ENCODE assay signal across 1 cellular context in the genomic region with DNA sequence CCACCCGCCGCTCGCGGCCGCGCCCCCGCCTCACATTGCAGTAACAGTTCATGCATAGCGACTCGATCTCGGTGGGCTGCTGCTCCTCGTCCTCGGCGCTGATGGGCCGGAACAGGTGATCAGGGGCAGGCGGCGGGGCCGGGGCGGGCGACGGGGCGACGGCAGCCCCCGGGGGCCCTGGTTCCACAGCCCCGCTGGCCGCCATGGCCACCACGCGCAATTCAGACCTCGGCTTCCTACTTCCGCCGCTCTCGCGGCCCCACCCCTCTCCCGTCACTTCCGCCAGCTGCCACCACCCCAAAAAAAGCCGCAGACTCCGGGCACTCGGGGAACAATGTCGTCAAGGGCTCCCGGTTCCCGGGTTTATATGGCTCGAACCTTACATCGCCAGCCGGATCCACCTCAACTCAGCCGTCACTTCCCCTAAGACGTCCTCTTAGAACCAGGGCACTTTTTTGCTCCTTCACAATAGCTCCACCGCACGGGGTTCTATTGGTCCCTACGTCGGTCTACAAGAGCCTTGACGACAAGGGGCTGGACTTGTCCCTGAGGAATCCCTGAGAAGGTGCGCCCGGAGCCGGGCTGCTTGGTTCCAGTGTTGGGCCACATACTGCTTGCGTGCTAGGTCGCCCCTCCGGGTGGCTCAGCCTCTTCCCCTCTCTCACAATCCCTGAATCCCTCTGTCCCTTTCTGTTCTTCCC.
TF ChIP-seq lines count a peak whose summit lies in the region.

A gene with protein sequence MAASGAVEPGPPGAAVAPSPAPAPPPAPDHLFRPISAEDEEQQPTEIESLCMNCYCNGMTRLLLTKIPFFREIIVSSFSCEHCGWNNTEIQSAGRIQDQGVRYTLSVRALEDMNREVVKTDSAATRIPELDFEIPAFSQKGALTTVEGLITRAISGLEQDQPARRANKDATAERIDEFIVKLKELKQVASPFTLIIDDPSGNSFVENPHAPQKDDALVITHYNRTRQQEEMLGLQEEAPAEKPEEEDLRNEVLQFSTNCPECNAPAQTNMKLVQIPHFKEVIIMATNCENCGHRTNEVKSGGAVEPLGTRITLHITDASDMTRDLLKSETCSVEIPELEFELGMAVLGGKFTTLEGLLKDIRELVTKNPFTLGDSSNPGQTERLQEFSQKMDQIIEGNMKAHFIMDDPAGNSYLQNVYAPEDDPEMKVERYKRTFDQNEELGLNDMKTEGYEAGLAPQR (minus strand): TSS at position 238 of the 701 bp plus-strand sequence. CDS start 33 bp downstream, at position 205.

TF ChIP-seq in HepG2, 621 proteins besides CTCF, POLR2A, EP300 and RAD21 (continued from another document and continues in another):
- TF ChIP-seq, protein P1, sequence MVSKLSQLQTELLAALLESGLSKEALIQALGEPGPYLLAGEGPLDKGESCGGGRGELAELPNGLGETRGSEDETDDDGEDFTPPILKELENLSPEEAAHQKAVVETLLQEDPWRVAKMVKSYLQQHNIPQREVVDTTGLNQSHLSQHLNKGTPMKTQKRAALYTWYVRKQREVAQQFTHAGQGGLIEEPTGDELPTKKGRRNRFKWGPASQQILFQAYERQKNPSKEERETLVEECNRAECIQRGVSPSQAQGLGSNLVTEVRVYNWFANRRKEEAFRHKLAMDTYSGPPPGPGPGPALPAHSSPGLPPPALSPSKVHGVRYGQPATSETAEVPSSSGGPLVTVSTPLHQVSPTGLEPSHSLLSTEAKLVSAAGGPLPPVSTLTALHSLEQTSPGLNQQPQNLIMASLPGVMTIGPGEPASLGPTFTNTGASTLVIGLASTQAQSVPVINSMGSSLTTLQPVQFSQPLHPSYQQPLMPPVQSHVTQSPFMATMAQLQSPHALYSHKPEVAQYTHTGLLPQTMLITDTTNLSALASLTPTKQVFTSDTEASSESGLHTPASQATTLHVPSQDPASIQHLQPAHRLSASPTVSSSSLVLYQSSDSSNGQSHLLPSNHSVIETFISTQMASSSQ (IDR thresholded peaks at IDR 0.05; ENCODE audit: low read depth): no peak
- TF ChIP-seq, protein P1 (CRISPR knock-in tag; IDR thresholded peaks at IDR 0.05; ENCODE audit: borderline replicate concordance): no peak
- TF ChIP-seq CREM (IDR thresholded peaks at IDR 0.05): peak; percentile 85
- no peak for TF ChIP-seq CREM (CRISPR knock-in tag; IDR thresholded peaks at IDR 0.05)
- peak; percentile 62; the same call in 1 of the 2 replicates for TF ChIP-seq ZNF607 (CRISPR knock-in tag; IDR thresholded peaks at IDR 0.05; ENCODE audit: borderline replicate concordance)
- 0 out of 2 replicates have a peak, but pooled peaks have one; percentile 30 for TF ChIP-seq ZNF850 (CRISPR knock-in tag; conservative IDR thresholded peaks at IDR 0.05)
- no peak for TF ChIP-seq ZNF883 (CRISPR knock-in tag; IDR thresholded peaks at IDR 0.05; ENCODE audit: not compliant biosample characterization)
- TF ChIP-seq HDAC2 (CRISPR knock-in tag; IDR thresholded peaks at IDR 0.05): peak; percentile 48; the same call in 1 of the 2 replicates
- TF ChIP-seq, protein P2, sequence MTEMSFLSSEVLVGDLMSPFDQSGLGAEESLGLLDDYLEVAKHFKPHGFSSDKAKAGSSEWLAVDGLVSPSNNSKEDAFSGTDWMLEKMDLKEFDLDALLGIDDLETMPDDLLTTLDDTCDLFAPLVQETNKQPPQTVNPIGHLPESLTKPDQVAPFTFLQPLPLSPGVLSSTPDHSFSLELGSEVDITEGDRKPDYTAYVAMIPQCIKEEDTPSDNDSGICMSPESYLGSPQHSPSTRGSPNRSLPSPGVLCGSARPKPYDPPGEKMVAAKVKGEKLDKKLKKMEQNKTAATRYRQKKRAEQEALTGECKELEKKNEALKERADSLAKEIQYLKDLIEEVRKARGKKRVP (CRISPR knock-in tag; IDR thresholded peaks at IDR 0.05): no peak
- TF ChIP-seq TBX3 (IDR thresholded peaks at IDR 0.05; ENCODE audit: borderline replicate concordance): no peak
- TF ChIP-seq ZNF234 (CRISPR knock-in tag; conservative IDR thresholded peaks at IDR 0.05): 0 out of 2 replicates have a peak, but pooled peaks have one; percentile 47
- no peak for TF ChIP-seq ZNF660 (CRISPR knock-in tag; IDR thresholded peaks at IDR 0.05; ENCODE audit: borderline replicate concordance, low read depth)
- TF ChIP-seq, protein P3, sequence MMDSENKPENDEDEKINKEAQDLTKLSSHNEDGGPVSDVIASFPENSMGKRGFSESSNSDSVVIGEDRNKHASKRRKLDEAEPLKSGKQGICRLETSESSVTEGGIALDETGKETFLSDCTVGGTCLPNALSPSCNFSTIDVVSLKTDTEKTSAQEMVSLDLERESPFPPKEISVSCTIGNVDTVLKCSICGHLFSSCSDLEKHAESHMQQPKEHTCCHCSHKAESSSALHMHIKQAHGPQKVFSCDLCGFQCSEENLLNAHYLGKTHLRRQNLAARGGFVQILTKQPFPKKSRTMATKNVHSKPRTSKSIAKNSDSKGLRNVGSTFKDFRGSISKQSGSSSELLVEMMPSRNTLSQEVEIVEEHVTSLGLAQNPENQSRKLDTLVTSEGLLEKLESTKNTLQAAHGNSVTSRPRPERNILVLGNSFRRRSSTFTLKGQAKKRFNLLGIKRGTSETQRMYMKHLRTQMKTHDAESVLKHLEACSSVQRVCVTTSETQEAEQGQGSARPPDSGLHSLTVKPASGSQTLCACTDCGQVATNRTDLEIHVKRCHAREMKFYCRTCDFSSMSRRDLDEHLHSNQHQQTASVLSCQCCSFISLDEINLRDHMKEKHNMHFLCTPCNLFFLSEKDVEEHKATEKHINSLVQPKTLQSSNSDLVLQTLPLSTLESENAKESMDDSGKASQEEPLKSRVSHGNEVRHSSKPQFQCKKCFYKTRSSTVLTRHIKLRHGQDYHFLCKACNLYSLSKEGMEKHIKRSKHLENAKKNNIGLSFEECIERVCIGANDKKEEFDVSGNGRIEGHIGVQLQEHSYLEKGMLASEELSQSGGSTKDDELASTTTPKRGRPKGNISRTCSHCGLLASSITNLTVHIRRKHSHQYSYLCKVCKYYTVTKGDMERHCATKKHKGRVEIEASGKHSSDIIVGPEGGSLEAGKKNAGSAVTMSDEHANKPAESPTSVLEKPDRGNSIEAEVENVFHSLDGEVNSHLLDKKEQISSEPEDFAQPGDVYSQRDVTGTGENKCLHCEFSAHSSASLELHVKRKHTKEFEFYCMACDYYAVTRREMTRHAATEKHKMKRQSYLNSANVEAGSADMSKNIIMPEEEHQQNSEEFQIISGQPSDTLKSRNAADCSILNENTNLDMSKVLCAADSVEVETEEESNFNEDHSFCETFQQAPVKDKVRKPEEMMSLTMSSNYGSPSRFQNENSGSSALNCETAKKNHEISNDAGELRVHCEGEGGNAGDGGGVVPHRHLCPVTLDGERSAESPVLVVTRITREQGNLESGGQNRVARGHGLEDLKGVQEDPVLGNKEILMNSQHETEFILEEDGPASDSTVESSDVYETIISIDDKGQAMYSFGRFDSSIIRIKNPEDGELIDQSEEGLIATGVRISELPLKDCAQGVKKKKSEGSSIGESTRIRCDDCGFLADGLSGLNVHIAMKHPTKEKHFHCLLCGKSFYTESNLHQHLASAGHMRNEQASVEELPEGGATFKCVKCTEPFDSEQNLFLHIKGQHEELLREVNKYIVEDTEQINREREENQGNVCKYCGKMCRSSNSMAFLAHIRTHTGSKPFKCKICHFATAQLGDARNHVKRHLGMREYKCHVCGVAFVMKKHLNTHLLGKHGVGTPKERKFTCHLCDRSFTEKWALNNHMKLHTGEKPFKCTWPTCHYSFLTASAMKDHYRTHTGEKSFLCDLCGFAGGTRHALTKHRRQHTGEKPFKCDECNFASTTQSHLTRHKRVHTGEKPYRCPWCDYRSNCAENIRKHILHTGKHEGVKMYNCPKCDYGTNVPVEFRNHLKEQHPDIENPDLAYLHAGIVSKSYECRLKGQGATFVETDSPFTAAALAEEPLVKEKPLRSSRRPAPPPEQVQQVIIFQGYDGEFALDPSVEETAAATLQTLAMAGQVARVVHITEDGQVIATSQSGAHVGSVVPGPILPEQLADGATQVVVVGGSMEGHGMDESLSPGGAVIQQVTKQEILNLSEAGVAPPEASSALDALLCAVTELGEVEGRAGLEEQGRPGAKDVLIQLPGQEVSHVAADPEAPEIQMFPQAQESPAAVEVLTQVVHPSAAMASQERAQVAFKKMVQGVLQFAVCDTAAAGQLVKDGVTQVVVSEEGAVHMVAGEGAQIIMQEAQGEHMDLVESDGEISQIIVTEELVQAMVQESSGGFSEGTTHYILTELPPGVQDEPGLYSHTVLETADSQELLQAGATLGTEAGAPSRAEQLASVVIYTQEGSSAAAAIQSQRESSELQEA (CRISPR knock-in tag; IDR thresholded peaks at IDR 0.05; ENCODE audit: not compliant biosample characterization): no peak
- TF ChIP-seq TEAD2 (CRISPR knock-in tag; IDR thresholded peaks at IDR 0.05): no peak
- TF ChIP-seq POGZ (CRISPR knock-in tag; IDR thresholded peaks at IDR 0.05): peak; percentile 34; the same call in 1 of the 2 replicates
- TF ChIP-seq, protein P4, sequence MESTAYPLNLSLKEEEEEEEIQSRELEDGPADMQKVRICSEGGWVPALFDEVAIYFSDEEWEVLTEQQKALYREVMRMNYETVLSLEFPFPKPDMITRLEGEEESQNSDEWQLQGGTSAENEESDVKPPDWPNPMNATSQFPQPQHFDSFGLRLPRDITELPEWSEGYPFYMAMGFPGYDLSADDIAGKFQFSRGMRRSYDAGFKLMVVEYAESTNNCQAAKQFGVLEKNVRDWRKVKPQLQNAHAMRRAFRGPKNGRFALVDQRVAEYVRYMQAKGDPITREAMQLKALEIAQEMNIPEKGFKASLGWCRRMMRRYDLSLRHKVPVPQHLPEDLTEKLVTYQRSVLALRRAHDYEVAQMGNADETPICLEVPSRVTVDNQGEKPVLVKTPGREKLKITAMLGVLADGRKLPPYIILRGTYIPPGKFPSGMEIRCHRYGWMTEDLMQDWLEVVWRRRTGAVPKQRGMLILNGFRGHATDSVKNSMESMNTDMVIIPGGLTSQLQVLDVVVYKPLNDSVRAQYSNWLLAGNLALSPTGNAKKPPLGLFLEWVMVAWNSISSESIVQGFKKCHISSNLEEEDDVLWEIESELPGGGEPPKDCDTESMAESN (CRISPR knock-in tag; conservative IDR thresholded peaks at IDR 0.05): peak; percentile 76; the same call in 1 of the 2 replicates
- TF ChIP-seq ZFX (CRISPR knock-in tag; IDR thresholded peaks at IDR 0.05; ENCODE audit: low read depth): peak; percentile 51
- TF ChIP-seq, protein P5, sequence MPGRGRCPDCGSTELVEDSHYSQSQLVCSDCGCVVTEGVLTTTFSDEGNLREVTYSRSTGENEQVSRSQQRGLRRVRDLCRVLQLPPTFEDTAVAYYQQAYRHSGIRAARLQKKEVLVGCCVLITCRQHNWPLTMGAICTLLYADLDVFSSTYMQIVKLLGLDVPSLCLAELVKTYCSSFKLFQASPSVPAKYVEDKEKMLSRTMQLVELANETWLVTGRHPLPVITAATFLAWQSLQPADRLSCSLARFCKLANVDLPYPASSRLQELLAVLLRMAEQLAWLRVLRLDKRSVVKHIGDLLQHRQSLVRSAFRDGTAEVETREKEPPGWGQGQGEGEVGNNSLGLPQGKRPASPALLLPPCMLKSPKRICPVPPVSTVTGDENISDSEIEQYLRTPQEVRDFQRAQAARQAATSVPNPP (CRISPR knock-in tag; IDR thresholded peaks at IDR 0.05): no peak
- TF ChIP-seq ZNF567 (CRISPR knock-in tag; IDR thresholded peaks at IDR 0.05; ENCODE audit: borderline replicate concordance): no peak
- TF ChIP-seq, protein P6, sequence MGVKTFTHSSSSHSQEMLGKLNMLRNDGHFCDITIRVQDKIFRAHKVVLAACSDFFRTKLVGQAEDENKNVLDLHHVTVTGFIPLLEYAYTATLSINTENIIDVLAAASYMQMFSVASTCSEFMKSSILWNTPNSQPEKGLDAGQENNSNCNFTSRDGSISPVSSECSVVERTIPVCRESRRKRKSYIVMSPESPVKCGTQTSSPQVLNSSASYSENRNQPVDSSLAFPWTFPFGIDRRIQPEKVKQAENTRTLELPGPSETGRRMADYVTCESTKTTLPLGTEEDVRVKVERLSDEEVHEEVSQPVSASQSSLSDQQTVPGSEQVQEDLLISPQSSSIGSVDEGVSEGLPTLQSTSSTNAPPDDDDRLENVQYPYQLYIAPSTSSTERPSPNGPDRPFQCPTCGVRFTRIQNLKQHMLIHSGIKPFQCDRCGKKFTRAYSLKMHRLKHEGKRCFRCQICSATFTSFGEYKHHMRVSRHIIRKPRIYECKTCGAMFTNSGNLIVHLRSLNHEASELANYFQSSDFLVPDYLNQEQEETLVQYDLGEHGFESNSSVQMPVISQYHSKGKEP (CRISPR knock-in tag; IDR thresholded peaks at IDR 0.05): 0 out of 2 replicates have a peak, but pooled peaks have one; percentile 45
- TF ChIP-seq, protein P7, sequence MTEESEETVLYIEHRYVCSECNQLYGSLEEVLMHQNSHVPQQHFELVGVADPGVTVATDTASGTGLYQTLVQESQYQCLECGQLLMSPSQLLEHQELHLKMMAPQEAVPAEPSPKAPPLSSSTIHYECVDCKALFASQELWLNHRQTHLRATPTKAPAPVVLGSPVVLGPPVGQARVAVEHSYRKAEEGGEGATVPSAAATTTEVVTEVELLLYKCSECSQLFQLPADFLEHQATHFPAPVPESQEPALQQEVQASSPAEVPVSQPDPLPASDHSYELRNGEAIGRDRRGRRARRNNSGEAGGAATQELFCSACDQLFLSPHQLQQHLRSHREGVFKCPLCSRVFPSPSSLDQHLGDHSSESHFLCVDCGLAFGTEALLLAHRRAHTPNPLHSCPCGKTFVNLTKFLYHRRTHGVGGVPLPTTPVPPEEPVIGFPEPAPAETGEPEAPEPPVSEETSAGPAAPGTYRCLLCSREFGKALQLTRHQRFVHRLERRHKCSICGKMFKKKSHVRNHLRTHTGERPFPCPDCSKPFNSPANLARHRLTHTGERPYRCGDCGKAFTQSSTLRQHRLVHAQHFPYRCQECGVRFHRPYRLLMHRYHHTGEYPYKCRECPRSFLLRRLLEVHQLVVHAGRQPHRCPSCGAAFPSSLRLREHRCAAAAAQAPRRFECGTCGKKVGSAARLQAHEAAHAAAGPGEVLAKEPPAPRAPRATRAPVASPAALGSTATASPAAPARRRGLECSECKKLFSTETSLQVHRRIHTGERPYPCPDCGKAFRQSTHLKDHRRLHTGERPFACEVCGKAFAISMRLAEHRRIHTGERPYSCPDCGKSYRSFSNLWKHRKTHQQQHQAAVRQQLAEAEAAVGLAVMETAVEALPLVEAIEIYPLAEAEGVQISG (CRISPR knock-in tag; IDR thresholded peaks at IDR 0.05): peak; percentile 67
- TF ChIP-seq MYC (CRISPR knock-in tag; IDR thresholded peaks at IDR 0.05; ENCODE audit: borderline replicate concordance): peak; percentile 64; the same call in 1 of the 2 replicates
- TF ChIP-seq TAF15 (IDR thresholded peaks at IDR 0.05; ENCODE audit: low read depth, low read length, poor library complexity, severe bottlenecking): peak; percentile 65
- TF ChIP-seq FOXK1 (CRISPR knock-in tag; IDR thresholded peaks at IDR 0.05; ENCODE audit: borderline replicate concordance, low read depth): peak; percentile 23; the same call in 1 of the 2 replicates
- TF ChIP-seq SP1 (IDR thresholded peaks at IDR 0.05): no peak
- TF ChIP-seq SP1 (CRISPR knock-in tag; IDR thresholded peaks at IDR 0.05): peak; percentile 60; the same call in 1 of the 2 replicates
- TF ChIP-seq U2AF1 (optimal IDR thresholded peaks at IDR 0.05; ENCODE audit: low read depth, low read length): no peak
- TF ChIP-seq MXD4 (CRISPR knock-in tag; IDR thresholded peaks at IDR 0.05): peak; percentile 91
- TF ChIP-seq KLF16 (CRISPR knock-in tag; IDR thresholded peaks at IDR 0.05): peak in 1 of 2 experiments; percentile 82; a peak in 2 of 4 replicates
